25 cellular contexts compared by ENCODE assay signal in genomic region chr6:1636272-1636825, GRCh38. TPM values are rescaled to one million over a fixed set of nuclear protein-coding genes. Genes with fewer than 3 reads are reported as not detected.
"Had no signal": no experiment of that assay in that cellular context is flagged by ENCODE, and none has a peak within 500 bp of the region (broad histone marks: within the 10 kb centered on the region; RNA-seq: fewer than 3 reads in every experiment).

No MANE protein-coding gene starts in this region.

- H3K4me1 ChIP-seq: colonic mucosa, gastrocnemius medialis, lower lobe of right lung, neural progenitor cell, psoas muscle had no signal

- H3K36me3 ChIP-seq: colonic mucosa, esophagus squamous epithelium, gastrocnemius medialis, lower lobe of right lung, neural progenitor cell, ovary, right atrium auricular region had no signal

- ATAC-seq: activated CD4-positive, alpha-beta T cell treated with anti-CD3 and anti-CD28 coated beads for 36 hours; effector memory CD8-positive, alpha-beta T cell; gastrocnemius medialis; naive thymus-derived CD8-positive, alpha-beta T cell had no signal

- H3K9me3 ChIP-seq: colonic mucosa, esophagus squamous epithelium, gastrocnemius medialis, lower lobe of right lung, ovary, psoas muscle, right atrium auricular region, tibial nerve had no signal

- DNase-seq: activated B cell treated with CpG ODN at 0.5 μM for 24 hours; activated CD4-positive, alpha-beta T cell treated with anti-CD3 and anti-CD28 coated beads for 36 hours; activated CD4-positive, alpha-beta T cell treated with anti-CD3 and anti-CD28 coated beads, Interleukin-2, amount 50 U/mL, for 4 hours; activated CD8-positive, alpha-beta memory T cell treated with anti-CD3 and anti-CD28 coated beads for 24 hours; activated CD8-positive, alpha-beta memory T cell treated with anti-CD3 and anti-CD28 coated beads, Interleukin-2, amount 50 U/mL, for 4 hours; activated naive CD4-positive, alpha-beta T cell treated with Interleukin-2 at 50 U/mL for 16 hours; activated naive CD8-positive, alpha-beta T cell treated with anti-CD3 and anti-CD28 coated beads for 36 hours; activated T-cell treated with anti-CD3 and anti-CD28 coated beads, Interleukin-2, amount 50 U/mL, for 4 hours; amniotic stem cell; colonic mucosa; dorsolateral prefrontal cortex; effector memory CD8-positive, alpha-beta T cell; esophagus squamous epithelium; gastrocnemius medialis; hippocampal formation; lower lobe of right lung; naive thymus-derived CD8-positive, alpha-beta T cell; ovary; psoas muscle; stimulated activated CD4-positive, alpha-beta T cell treated with anti-CD3 and anti-CD28 coated beads, Interleukin-1b, Interleukin-23, amount 100 ng/mL, for 48 hours; stimulated activated naive CD8-positive, alpha-beta T cell treated with anti-CD3 and anti-CD28 coated beads, Interleukin-15, amount 100 ng/mL, for 72 hours; T-helper 1 cell had no signal

- H3K4me3 ChIP-seq: colonic mucosa, dorsolateral prefrontal cortex, esophagus squamous epithelium, gastrocnemius medialis, lower lobe of right lung, neural progenitor cell, ovary, psoas muscle, right atrium auricular region, tibial nerve had no signal

- H3K27me3 ChIP-seq: colonic mucosa, esophagus squamous epithelium, gastrocnemius medialis, ovary, right atrium auricular region, tibial nerve had no signal

- H3K27ac ChIP-seq: colonic mucosa, gastrocnemius medialis, lower lobe of right lung, neural progenitor cell, ovary, psoas muscle, right atrium auricular region, tibial nerve had no signal

RNA-seq across cellular contexts. Expression of gene FOXC1, which starts 26.6 kb away (rescaled TPM):
- total RNA-seq: activated naive CD8-positive, alpha-beta T cell treated with anti-CD3 and anti-CD28 coated beads for 36 hours; naive thymus-derived CD8-positive, alpha-beta T cell had no signal
- polyA plus RNA-seq: naive thymus-derived CD8-positive, alpha-beta T cell had no signal
